In the genomic region with DNA sequence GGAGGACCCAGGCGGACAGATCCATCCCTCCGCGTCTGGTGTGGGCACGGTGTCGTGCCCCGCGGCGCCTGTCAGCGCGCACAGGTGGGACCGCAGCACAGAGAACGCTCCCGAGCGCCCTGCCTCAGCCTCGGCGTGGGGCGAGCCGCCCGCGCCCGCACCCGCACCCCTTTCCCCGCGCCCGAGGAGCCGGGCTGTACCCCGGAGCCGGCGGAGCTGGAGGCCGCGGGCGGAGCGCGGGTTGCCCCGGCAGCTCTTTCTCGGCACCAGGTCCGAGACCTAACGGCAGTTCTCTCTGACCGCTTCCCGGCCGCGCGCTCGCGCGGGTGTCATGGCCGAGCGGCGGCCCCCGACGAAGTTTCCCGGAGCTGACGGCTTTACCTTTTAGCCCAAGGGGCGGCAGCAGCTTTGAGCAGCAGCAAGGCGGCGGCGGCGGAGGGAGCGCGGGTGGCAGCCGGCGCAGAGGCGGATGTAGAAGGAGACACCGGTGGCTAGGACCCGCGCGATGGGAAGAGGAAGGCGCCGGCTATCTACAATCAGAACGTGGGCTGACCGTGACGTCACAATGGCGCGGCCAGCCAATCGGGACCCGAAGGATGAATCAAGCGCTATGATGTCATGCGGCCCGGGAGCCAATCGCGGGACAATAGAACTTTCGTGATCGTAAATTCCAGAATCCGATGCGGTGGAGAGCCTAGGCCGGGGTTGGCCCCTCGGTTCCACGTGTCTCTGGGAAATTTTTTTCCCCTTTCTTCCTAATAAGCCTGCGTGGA, we compare ENCODE assay signal across 1 cellular context.
TF ChIP-seq lines count a peak whose summit lies in the region.

A gene with protein sequence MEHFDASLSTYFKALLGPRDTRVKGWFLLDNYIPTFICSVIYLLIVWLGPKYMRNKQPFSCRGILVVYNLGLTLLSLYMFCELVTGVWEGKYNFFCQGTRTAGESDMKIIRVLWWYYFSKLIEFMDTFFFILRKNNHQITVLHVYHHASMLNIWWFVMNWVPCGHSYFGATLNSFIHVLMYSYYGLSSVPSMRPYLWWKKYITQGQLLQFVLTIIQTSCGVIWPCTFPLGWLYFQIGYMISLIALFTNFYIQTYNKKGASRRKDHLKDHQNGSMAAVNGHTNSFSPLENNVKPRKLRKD (minus strand): TSS at position 515 of the 773 bp plus-strand sequence. CDS start 53,251 bp downstream, outside the sequence.

TF ChIP-seq in HepG2, 621 proteins besides CTCF, POLR2A, EP300 and RAD21 (continued from another document and continues in another):
- TF ChIP-seq, protein P1, sequence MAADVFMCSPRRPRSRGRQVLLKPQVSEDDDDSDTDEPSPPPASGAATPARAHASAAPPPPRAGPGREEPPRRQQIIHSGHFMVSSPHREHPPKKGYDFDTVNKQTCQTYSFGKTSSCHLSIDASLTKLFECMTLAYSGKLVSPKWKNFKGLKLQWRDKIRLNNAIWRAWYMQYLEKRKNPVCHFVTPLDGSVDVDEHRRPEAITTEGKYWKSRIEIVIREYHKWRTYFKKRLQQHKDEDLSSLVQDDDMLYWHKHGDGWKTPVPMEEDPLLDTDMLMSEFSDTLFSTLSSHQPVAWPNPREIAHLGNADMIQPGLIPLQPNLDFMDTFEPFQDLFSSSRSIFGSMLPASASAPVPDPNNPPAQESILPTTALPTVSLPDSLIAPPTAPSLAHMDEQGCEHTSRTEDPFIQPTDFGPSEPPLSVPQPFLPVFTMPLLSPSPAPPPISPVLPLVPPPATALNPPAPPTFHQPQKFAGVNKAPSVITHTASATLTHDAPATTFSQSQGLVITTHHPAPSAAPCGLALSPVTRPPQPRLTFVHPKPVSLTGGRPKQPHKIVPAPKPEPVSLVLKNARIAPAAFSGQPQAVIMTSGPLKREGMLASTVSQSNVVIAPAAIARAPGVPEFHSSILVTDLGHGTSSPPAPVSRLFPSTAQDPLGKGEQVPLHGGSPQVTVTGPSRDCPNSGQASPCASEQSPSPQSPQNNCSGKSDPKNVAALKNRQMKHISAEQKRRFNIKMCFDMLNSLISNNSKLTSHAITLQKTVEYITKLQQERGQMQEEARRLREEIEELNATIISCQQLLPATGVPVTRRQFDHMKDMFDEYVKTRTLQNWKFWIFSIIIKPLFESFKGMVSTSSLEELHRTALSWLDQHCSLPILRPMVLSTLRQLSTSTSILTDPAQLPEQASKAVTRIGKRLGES (CRISPR knock-in tag; IDR thresholded peaks at IDR 0.05; ENCODE audit: borderline replicate concordance), result 0 out of 2 replicates have a peak, but pooled peaks have one; percentile 68
- TF ChIP-seq RBM39 (IDR thresholded peaks at IDR 0.05; ENCODE audit: low read depth, low read length, poor library complexity, severe bottlenecking), result peak; percentile 81
- TF ChIP-seq NCOA2 (CRISPR knock-in tag; IDR thresholded peaks at IDR 0.05), result peak; percentile 32
- TF ChIP-seq, protein P2, sequence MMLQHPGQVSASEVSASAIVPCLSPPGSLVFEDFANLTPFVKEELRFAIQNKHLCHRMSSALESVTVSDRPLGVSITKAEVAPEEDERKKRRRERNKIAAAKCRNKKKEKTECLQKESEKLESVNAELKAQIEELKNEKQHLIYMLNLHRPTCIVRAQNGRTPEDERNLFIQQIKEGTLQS (CRISPR knock-in tag; IDR thresholded peaks at IDR 0.05), result 0 out of 2 replicates have a peak, but pooled peaks have one; percentile 3
- no peak for TF ChIP-seq SUZ12 (IDR thresholded peaks at IDR 0.05; ENCODE audit: low read depth, low read length)
- TF ChIP-seq, protein P3, sequence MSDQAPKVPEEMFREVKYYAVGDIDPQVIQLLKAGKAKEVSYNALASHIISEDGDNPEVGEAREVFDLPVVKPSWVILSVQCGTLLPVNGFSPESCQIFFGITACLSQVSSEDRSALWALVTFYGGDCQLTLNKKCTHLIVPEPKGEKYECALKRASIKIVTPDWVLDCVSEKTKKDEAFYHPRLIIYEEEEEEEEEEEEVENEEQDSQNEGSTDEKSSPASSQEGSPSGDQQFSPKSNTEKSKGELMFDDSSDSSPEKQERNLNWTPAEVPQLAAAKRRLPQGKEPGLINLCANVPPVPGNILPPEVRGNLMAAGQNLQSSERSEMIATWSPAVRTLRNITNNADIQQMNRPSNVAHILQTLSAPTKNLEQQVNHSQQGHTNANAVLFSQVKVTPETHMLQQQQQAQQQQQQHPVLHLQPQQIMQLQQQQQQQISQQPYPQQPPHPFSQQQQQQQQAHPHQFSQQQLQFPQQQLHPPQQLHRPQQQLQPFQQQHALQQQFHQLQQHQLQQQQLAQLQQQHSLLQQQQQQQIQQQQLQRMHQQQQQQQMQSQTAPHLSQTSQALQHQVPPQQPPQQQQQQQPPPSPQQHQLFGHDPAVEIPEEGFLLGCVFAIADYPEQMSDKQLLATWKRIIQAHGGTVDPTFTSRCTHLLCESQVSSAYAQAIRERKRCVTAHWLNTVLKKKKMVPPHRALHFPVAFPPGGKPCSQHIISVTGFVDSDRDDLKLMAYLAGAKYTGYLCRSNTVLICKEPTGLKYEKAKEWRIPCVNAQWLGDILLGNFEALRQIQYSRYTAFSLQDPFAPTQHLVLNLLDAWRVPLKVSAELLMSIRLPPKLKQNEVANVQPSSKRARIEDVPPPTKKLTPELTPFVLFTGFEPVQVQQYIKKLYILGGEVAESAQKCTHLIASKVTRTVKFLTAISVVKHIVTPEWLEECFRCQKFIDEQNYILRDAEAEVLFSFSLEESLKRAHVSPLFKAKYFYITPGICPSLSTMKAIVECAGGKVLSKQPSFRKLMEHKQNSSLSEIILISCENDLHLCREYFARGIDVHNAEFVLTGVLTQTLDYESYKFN (CRISPR knock-in tag; conservative IDR thresholded peaks at IDR 0.05), result 0 out of 2 replicates have a peak, but pooled peaks have one; percentile 25
- no peak for TF ChIP-seq ZBTB42 (CRISPR knock-in tag; IDR thresholded peaks at IDR 0.05)
- TF ChIP-seq ZBTB7B (CRISPR knock-in tag; IDR thresholded peaks at IDR 0.05), result no peak
- TF ChIP-seq CHD4 (IDR thresholded peaks at IDR 0.05; ENCODE audit: borderline replicate concordance, low read length), result no peak
- TF ChIP-seq CAMTA2 (CRISPR knock-in tag; IDR thresholded peaks at IDR 0.05; ENCODE audit: borderline replicate concordance), result peak; percentile 68; the same call in 1 of the 2 replicates
- TF ChIP-seq POGZ (CRISPR knock-in tag; IDR thresholded peaks at IDR 0.05), result peak; percentile 96
- TF ChIP-seq ONECUT2 (CRISPR knock-in tag; IDR thresholded peaks at IDR 0.05), result no peak
- peak; percentile 78 for TF ChIP-seq DNMT1 (CRISPR knock-in tag; IDR thresholded peaks at IDR 0.05)
- peak; percentile 72; the same call in 1 of the 2 replicates for TF ChIP-seq MAF1 (CRISPR knock-in tag; IDR thresholded peaks at IDR 0.05; ENCODE audit: borderline replicate concordance)
- TF ChIP-seq JUNB (CRISPR knock-in tag; IDR thresholded peaks at IDR 0.05; ENCODE audit: borderline replicate concordance), result no peak
- peak; percentile 39 for TF ChIP-seq TGIF2 (CRISPR knock-in tag; IDR thresholded peaks at IDR 0.05)
- TF ChIP-seq, protein P4, sequence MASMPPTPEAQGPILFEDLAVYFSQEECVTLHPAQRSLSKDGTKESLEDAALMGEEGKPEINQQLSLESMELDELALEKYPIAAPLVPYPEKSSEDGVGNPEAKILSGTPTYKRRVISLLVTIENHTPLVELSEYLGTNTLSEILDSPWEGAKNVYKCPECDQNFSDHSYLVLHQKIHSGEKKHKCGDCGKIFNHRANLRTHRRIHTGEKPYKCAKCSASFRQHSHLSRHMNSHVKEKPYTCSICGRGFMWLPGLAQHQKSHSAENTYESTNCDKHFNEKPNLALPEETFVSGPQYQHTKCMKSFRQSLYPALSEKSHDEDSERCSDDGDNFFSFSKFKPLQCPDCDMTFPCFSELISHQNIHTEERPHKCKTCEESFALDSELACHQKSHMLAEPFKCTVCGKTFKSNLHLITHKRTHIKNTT (CRISPR knock-in tag; IDR thresholded peaks at IDR 0.05), result 0 out of 2 replicates have a peak, but pooled peaks have one; percentile 51
- peak; percentile 82; the same call in 1 of the 2 replicates for TF ChIP-seq ZNF703 (CRISPR knock-in tag; IDR thresholded peaks at IDR 0.05; ENCODE audit: borderline replicate concordance)
- TF ChIP-seq, protein P5, sequence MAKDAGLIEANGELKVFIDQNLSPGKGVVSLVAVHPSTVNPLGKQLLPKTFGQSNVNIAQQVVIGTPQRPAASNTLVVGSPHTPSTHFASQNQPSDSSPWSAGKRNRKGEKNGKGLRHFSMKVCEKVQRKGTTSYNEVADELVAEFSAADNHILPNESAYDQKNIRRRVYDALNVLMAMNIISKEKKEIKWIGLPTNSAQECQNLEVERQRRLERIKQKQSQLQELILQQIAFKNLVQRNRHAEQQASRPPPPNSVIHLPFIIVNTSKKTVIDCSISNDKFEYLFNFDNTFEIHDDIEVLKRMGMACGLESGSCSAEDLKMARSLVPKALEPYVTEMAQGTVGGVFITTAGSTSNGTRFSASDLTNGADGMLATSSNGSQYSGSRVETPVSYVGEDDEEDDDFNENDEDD (CRISPR knock-in tag; IDR thresholded peaks at IDR 0.05; ENCODE audit: borderline replicate concordance), result peak; percentile 49
- no peak; the same call in 1 of the 2 replicates for TF ChIP-seq AKAP8 (CRISPR knock-in tag; IDR thresholded peaks at IDR 0.05)
- no peak for TF ChIP-seq ZNF12 (CRISPR knock-in tag; IDR thresholded peaks at IDR 0.05)
- peak; percentile 18; the same call in 1 of the 2 replicates for TF ChIP-seq ZC3H4 (CRISPR knock-in tag; IDR thresholded peaks at IDR 0.05; ENCODE audit: borderline replicate concordance)
- peak; percentile 50; the same call in 1 of the 2 replicates for TF ChIP-seq JUN (CRISPR knock-in tag; IDR thresholded peaks at IDR 0.05)
- TF ChIP-seq KAT8 (CRISPR knock-in tag; IDR thresholded peaks at IDR 0.05), result peak; percentile 81
- TF ChIP-seq GLI4 (CRISPR knock-in tag; IDR thresholded peaks at IDR 0.05; ENCODE audit: borderline replicate concordance), result no peak
- TF ChIP-seq, protein P6, sequence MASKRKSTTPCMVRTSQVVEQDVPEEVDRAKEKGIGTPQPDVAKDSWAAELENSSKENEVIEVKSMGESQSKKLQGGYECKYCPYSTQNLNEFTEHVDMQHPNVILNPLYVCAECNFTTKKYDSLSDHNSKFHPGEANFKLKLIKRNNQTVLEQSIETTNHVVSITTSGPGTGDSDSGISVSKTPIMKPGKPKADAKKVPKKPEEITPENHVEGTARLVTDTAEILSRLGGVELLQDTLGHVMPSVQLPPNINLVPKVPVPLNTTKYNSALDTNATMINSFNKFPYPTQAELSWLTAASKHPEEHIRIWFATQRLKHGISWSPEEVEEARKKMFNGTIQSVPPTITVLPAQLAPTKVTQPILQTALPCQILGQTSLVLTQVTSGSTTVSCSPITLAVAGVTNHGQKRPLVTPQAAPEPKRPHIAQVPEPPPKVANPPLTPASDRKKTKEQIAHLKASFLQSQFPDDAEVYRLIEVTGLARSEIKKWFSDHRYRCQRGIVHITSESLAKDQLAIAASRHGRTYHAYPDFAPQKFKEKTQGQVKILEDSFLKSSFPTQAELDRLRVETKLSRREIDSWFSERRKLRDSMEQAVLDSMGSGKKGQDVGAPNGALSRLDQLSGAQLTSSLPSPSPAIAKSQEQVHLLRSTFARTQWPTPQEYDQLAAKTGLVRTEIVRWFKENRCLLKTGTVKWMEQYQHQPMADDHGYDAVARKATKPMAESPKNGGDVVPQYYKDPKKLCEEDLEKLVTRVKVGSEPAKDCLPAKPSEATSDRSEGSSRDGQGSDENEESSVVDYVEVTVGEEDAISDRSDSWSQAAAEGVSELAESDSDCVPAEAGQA (IDR thresholded peaks at IDR 0.05; ENCODE audit: low read depth), result peak; percentile 99
- TF ChIP-seq, protein P6 (CRISPR knock-in tag; IDR thresholded peaks at IDR 0.05; ENCODE audit: borderline replicate concordance), result peak; percentile 61; the same call in 1 of the 2 replicates
- TF ChIP-seq AGO2 (optimal IDR thresholded peaks at IDR 0.05; ENCODE audit: low read depth, low read length), result peak; percentile 86
- no peak for TF ChIP-seq CCAR2 (optimal IDR thresholded peaks at IDR 0.05; ENCODE audit: low read depth, low read length)
- no peak for TF ChIP-seq ISL2 (CRISPR knock-in tag; IDR thresholded peaks at IDR 0.05)
- TF ChIP-seq ESRRA (CRISPR knock-in tag; IDR thresholded peaks at IDR 0.05; ENCODE audit: low read depth), result no peak; the same call in 1 of the 2 replicates
- peak; percentile 38 for TF ChIP-seq TEAD3 (CRISPR knock-in tag; optimal IDR thresholded peaks at IDR 0.05; ENCODE audit: borderline replicate concordance)
- TF ChIP-seq ZMYM3 (CRISPR knock-in tag; IDR thresholded peaks at IDR 0.05), result peak; percentile 64
- TF ChIP-seq AHR (CRISPR knock-in tag; IDR thresholded peaks at IDR 0.05), result no peak
- 0 out of 2 replicates have a peak, but pooled peaks have one; percentile 62 for TF ChIP-seq ZNF468 (CRISPR knock-in tag; IDR thresholded peaks at IDR 0.05)
- TF ChIP-seq YEATS4 (CRISPR knock-in tag; IDR thresholded peaks at IDR 0.05; ENCODE audit: borderline replicate concordance), result peak; percentile 62
- TF ChIP-seq, protein P7, sequence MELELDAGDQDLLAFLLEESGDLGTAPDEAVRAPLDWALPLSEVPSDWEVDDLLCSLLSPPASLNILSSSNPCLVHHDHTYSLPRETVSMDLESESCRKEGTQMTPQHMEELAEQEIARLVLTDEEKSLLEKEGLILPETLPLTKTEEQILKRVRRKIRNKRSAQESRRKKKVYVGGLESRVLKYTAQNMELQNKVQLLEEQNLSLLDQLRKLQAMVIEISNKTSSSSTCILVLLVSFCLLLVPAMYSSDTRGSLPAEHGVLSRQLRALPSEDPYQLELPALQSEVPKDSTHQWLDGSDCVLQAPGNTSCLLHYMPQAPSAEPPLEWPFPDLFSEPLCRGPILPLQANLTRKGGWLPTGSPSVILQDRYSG (CRISPR knock-in tag; IDR thresholded peaks at IDR 0.05), result no peak; the same call in 1 of the 2 replicates
- peak in 1 of 2 experiments; percentile 63; a peak in 1 of 4 replicates for TF ChIP-seq KLF16 (CRISPR knock-in tag; IDR thresholded peaks at IDR 0.05)
- TF ChIP-seq TBX2 (CRISPR knock-in tag; IDR thresholded peaks at IDR 0.05; ENCODE audit: borderline replicate concordance), result peak; percentile 69; the same call in 1 of the 2 replicates
- peak; percentile 55; the same call in 1 of the 2 replicates for TF ChIP-seq RFXANK (CRISPR knock-in tag; IDR thresholded peaks at IDR 0.05)
- no peak for TF ChIP-seq HNRNPK (IDR thresholded peaks at IDR 0.05; ENCODE audit: low read depth, low read length, poor library complexity, severe bottlenecking)
- TF ChIP-seq EEA1 (CRISPR knock-in tag; IDR thresholded peaks at IDR 0.05; ENCODE audit: borderline replicate concordance), result peak; percentile 42; the same call in 1 of the 2 replicates
- peak; percentile 68 for TF ChIP-seq ZNF143 (CRISPR knock-in tag; IDR thresholded peaks at IDR 0.05)
- no peak for TF ChIP-seq NR3C1 (CRISPR knock-in tag; IDR thresholded peaks at IDR 0.05)
